ENCODE assay signal across 1 cellular context in genomic region chr2:96685592-96686459, GRCh38.
TF ChIP-seq lines count a peak whose summit lies in the region.

No MANE protein-coding gene starts in this region.

TF ChIP-seq in HepG2, 621 proteins besides CTCF, POLR2A, EP300 and RAD21 (continued from another document and continues in another):
- TF ChIP-seq TFDP2 (CRISPR knock-in tag; IDR thresholded peaks at IDR 0.05), result no peak
- TF ChIP-seq PREB (CRISPR knock-in tag; IDR thresholded peaks at IDR 0.05), result no peak
- no peak for TF ChIP-seq GATA4 (IDR thresholded peaks at IDR 0.05; ENCODE audit: borderline replicate concordance, low read depth)
- TF ChIP-seq ZNF510 (CRISPR knock-in tag; IDR thresholded peaks at IDR 0.05; ENCODE audit: low read depth), result no peak
- peak; percentile 81 for TF ChIP-seq HDAC2 (CRISPR knock-in tag; IDR thresholded peaks at IDR 0.05)
- TF ChIP-seq PHF21A (CRISPR knock-in tag; IDR thresholded peaks at IDR 0.05), result peak; percentile 82
- peak; percentile 68; the same call in 1 of the 2 replicates for TF ChIP-seq ARHGAP35 (CRISPR knock-in tag; IDR thresholded peaks at IDR 0.05; ENCODE audit: borderline replicate concordance)
- no peak for TF ChIP-seq CC2D1A (CRISPR knock-in tag; IDR thresholded peaks at IDR 0.05)
- no peak for TF ChIP-seq JARID2 (CRISPR knock-in tag; IDR thresholded peaks at IDR 0.05; ENCODE audit: insufficient replicate concordance)
- no peak for TF ChIP-seq IRX3 (CRISPR knock-in tag; IDR thresholded peaks at IDR 0.05; ENCODE audit: borderline replicate concordance, low read depth)
- TF ChIP-seq ZSCAN30 (CRISPR knock-in tag; IDR thresholded peaks at IDR 0.05), result no peak
- TF ChIP-seq POLR2AphosphoS5 (IDR thresholded peaks at IDR 0.05; ENCODE audit: low read depth, low read length), result no peak
- no peak for TF ChIP-seq ZNF672 (CRISPR knock-in tag; IDR thresholded peaks at IDR 0.05)
- TF ChIP-seq ZNF292 (CRISPR knock-in tag; IDR thresholded peaks at IDR 0.05; ENCODE audit: borderline replicate concordance, low read depth), result peak; percentile 96; the same call in 1 of the 2 replicates
- no peak for TF ChIP-seq ZBTB7A (CRISPR knock-in tag; IDR thresholded peaks at IDR 0.05)
- no peak for TF ChIP-seq ZBTB1 (CRISPR knock-in tag; IDR thresholded peaks at IDR 0.05; ENCODE audit: borderline replicate concordance)
- no peak for TF ChIP-seq NKX3-1 (CRISPR knock-in tag; IDR thresholded peaks at IDR 0.05)
- no peak for TF ChIP-seq ZNF615 (CRISPR knock-in tag; IDR thresholded peaks at IDR 0.05; ENCODE audit: borderline replicate concordance)
- no peak for TF ChIP-seq CCDC6 (CRISPR knock-in tag; IDR thresholded peaks at IDR 0.05)
- no peak; the same call in 1 of the 2 replicates for TF ChIP-seq NFIC (IDR thresholded peaks at IDR 0.05; ENCODE audit: low read length)
- peak; percentile 83 for TF ChIP-seq ZBED4 (CRISPR knock-in tag; IDR thresholded peaks at IDR 0.05; ENCODE audit: borderline replicate concordance)
- TF ChIP-seq ZNF225 (CRISPR knock-in tag; IDR thresholded peaks at IDR 0.05), result peak; percentile 92; the same call in 1 of the 2 replicates
- peak; percentile 92; the same call in 1 of the 2 replicates for TF ChIP-seq AHR (CRISPR knock-in tag; IDR thresholded peaks at IDR 0.05)
- 0 out of 2 replicates have a peak, but pooled peaks have one; percentile 50 for TF ChIP-seq HMGXB3 (CRISPR knock-in tag; IDR thresholded peaks at IDR 0.05; ENCODE audit: borderline replicate concordance)
- TF ChIP-seq KAT7 (CRISPR knock-in tag; IDR thresholded peaks at IDR 0.05; ENCODE audit: borderline replicate concordance), result no peak
- 0 out of 2 replicates have a peak, but pooled peaks have one; percentile 66 for TF ChIP-seq HMG20B (CRISPR knock-in tag; conservative IDR thresholded peaks at IDR 0.05)
- no peak for TF ChIP-seq ZNF335 (CRISPR knock-in tag; IDR thresholded peaks at IDR 0.05)
- TF ChIP-seq ZBTB7B (CRISPR knock-in tag; IDR thresholded peaks at IDR 0.05), result peak; percentile 75
- TF ChIP-seq MED8 (CRISPR knock-in tag; IDR thresholded peaks at IDR 0.05; ENCODE audit: insufficient replicate concordance), result no peak
- TF ChIP-seq SRF (IDR thresholded peaks at IDR 0.05; ENCODE audit: low read depth, low read length), result no peak
- TF ChIP-seq NR1H2 (CRISPR knock-in tag; IDR thresholded peaks at IDR 0.05; ENCODE audit: borderline replicate concordance, low read depth), result no peak
- no peak for TF ChIP-seq EZH2 (conservative IDR thresholded peaks at IDR 0.05; ENCODE audit: low read depth, low read length)
- TF ChIP-seq ZNF318 (CRISPR knock-in tag; IDR thresholded peaks at IDR 0.05), result no peak
- TF ChIP-seq MATR3 (CRISPR knock-in tag; IDR thresholded peaks at IDR 0.05), result no peak
- TF ChIP-seq ZBTB26 (CRISPR knock-in tag; IDR thresholded peaks at IDR 0.05; ENCODE audit: borderline replicate concordance), result no peak; the same call in 1 of the 2 replicates
- no peak for TF ChIP-seq TCF12 (IDR thresholded peaks at IDR 0.05)
- 0 out of 2 replicates have a peak, but pooled peaks have one; percentile 36 for TF ChIP-seq TCF12 (CRISPR knock-in tag; IDR thresholded peaks at IDR 0.05)
- TF ChIP-seq RNF219 (CRISPR knock-in tag; IDR thresholded peaks at IDR 0.05), result no peak
- TF ChIP-seq ELF4 (CRISPR knock-in tag; IDR thresholded peaks at IDR 0.05; ENCODE audit: borderline replicate concordance), result no peak
- peak; percentile 62; the same call in 1 of the 2 replicates for TF ChIP-seq MEIS1 (CRISPR knock-in tag; IDR thresholded peaks at IDR 0.05; ENCODE audit: borderline replicate concordance)
